Comparison of ENCODE assay signal across 24 cellular contexts in the genomic region with DNA sequence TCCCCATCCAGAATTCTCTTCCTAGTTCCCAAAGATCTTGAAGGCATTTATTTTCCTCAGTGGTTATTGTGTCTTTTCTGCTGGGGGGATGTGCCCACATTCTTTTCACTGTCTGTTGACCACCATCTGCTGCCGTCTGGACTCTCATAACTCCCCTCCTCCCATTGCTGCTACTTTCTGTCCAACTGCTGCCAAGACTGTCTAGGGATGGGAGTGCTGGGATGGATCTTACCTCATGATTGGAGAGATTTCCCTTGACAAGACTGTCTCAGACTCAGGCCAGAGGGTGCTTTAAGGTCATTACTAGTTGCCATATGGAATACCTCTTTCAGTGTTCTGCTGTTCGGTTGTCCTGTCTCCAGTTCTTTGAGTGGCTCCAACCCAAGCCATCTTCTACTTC.
"Had no signal": no experiment of that assay in that cellular context is flagged by ENCODE, and none has a peak within 500 bp of the region (broad histone marks: within the 10 kb centered on the region; RNA-seq: fewer than 3 reads in every experiment).

No MANE protein-coding gene starts in this region.

- H3K27me3 Mint-ChIP-seq: activated naive CD4-positive, alpha-beta T cell treated with anti-CD3 and anti-CD28 coated beads, Interleukin-2, amount 50 U/mL, for 24 hours; activated naive CD8-positive, alpha-beta T cell treated with anti-CD3 and anti-CD28 coated beads, Interleukin-2, amount 50 U/mL, for 24 hours; progenitor cell of endocrine pancreas had no signal

- H3K4me3 Mint-ChIP-seq: activated CD8-positive, alpha-beta memory T cell treated with anti-CD3 and anti-CD28 coated beads, Interleukin-2, amount 10 ng/mL, durations not matched to agents 7 days and 5 days; activated CD8-positive, alpha-beta T cell treated with anti-CD3 and anti-CD28 coated beads, Interleukin-2, amount 10 ng/mL, durations not matched to agents 7 days and 5 days; activated naive CD4-positive, alpha-beta T cell treated with anti-CD3 and anti-CD28 coated beads, Interleukin-2, amount 50 U/mL, for 24 hours; activated naive CD8-positive, alpha-beta T cell treated with anti-CD3 and anti-CD28 coated beads, Interleukin-2, amount 50 U/mL, for 24 hours; natural killer cell treated with Interleukin-12 subunit alpha and Interleukin-12 subunit beta and Interleukin-15 and Interleukin-18, amount 100 ng/mL, for 72 hours; stimulated activated naive B cell treated with anti-CD40 and anti-IgM and Interleukin-4, amounts not matched to agents 10 μg/mL and 1 μg/mL and 100 μg/mL, for 72 hours; WTC11 had no signal

- H3K4me1 ChIP-seq: gastroesophageal sphincter, upper lobe of right lung had no signal

- H3K9me3 ChIP-seq: gastroesophageal sphincter, mucosa of descending colon, stomach, thyroid gland, upper lobe of right lung had no signal

- H3K27me3 ChIP-seq: gastroesophageal sphincter, hepatocyte, stomach, thyroid gland, upper lobe of right lung had no signal

- ATAC-seq: activated CD8-positive, alpha-beta memory T cell treated with anti-CD3 and anti-CD28 coated beads, Interleukin-2, amount 10 ng/mL, durations not matched to agents 7 days and 5 days; activated CD8-positive, alpha-beta T cell treated with anti-CD3 and anti-CD28 coated beads, Interleukin-2, amount 10 ng/mL, durations not matched to agents 7 days and 5 days; activated naive CD8-positive, alpha-beta T cell treated with anti-CD3 and anti-CD28 coated beads, Interleukin-2, amount 50 U/mL, for 24 hours; gastroesophageal sphincter; left ventricle myocardium superior; mucosa of descending colon; sciatic nerve; WTC11 had no signal

- DNase-seq: activated CD8-positive, alpha-beta memory T cell treated with anti-CD3 and anti-CD28 coated beads, Interleukin-2, amount 10 ng/mL, durations not matched to agents 7 days and 5 days; activated CD8-positive, alpha-beta T cell treated with anti-CD3 and anti-CD28 coated beads, Interleukin-2, amount 10 ng/mL, durations not matched to agents 7 days and 5 days; activated naive CD8-positive, alpha-beta T cell treated with anti-CD3 and anti-CD28 coated beads, Interleukin-2, amount 50 U/mL, for 24 hours; activated T-cell treated with anti-CD3 and anti-CD28 coated beads, Interleukin-2, amount 50 U/mL, for 48 hours; amygdala; central memory CD4-positive, alpha-beta T cell; islet precursor cell; left ventricle myocardium superior; mucosa of descending colon; retina; stimulated activated CD4-positive, alpha-beta T cell treated with anti-CD3 and anti-CD28 coated beads, Interleukin-4, amount 100 ng/mL, for 24 hours; stimulated activated naive B cell treated with anti-CD40 and anti-IgM and Interleukin-4, amounts not matched to agents 10 μg/mL and 1 μg/mL and 100 μg/mL, for 72 hours; stomach; T-helper 2 cell; upper lobe of right lung had no signal

- H3K27ac Mint-ChIP-seq: activated CD8-positive, alpha-beta memory T cell treated with anti-CD3 and anti-CD28 coated beads, Interleukin-2, amount 10 ng/mL, durations not matched to agents 7 days and 5 days; activated CD8-positive, alpha-beta T cell treated with anti-CD3 and anti-CD28 coated beads, Interleukin-2, amount 10 ng/mL, durations not matched to agents 7 days and 5 days; activated naive CD4-positive, alpha-beta T cell treated with anti-CD3 and anti-CD28 coated beads, Interleukin-2, amount 50 U/mL, for 24 hours; activated naive CD8-positive, alpha-beta T cell treated with anti-CD3 and anti-CD28 coated beads, Interleukin-2, amount 50 U/mL, for 24 hours; activated T-helper 2 cell treated with anti-CD3 and anti-CD28 coated beads, Interferon-gamma antibody, Interleukin-2, Interleukin-4, amounts not matched to agents 10 μg/mL and 5 μg/mL and 100 μg/mL, durations not matched to agents 14 hours and 24 hours and 36 hours; natural killer cell treated with Interleukin-12 subunit alpha and Interleukin-12 subunit beta and Interleukin-15 and Interleukin-18, amount 100 ng/mL, for 72 hours; progenitor cell of endocrine pancreas; stimulated activated naive B cell treated with anti-CD40 and anti-IgM and Interleukin-4, amounts not matched to agents 10 μg/mL and 1 μg/mL and 100 μg/mL, for 72 hours had no signal

- H3K4me1 Mint-ChIP-seq: activated CD8-positive, alpha-beta memory T cell treated with anti-CD3 and anti-CD28 coated beads, Interleukin-2, amount 10 ng/mL, durations not matched to agents 7 days and 5 days; activated naive CD4-positive, alpha-beta T cell treated with anti-CD3 and anti-CD28 coated beads, Interleukin-2, amount 50 U/mL, for 24 hours; activated naive CD8-positive, alpha-beta T cell treated with anti-CD3 and anti-CD28 coated beads, Interleukin-2, amount 50 U/mL, for 24 hours had no signal

- H3K4me2 ChIP-seq: hepatocyte had no signal

- H3K79me2 ChIP-seq: hepatocyte had no signal

- H3K27ac ChIP-seq: gastroesophageal sphincter, hepatocyte, stomach, thyroid gland, upper lobe of right lung had no signal

- H2AFZ ChIP-seq: hepatocyte had no signal

- H3K9me3 Mint-ChIP-seq: activated naive CD4-positive, alpha-beta T cell treated with anti-CD3 and anti-CD28 coated beads, Interleukin-2, amount 50 U/mL, for 24 hours; activated naive CD8-positive, alpha-beta T cell treated with anti-CD3 and anti-CD28 coated beads, Interleukin-2, amount 50 U/mL, for 24 hours; activated T-helper 2 cell treated with anti-CD3 and anti-CD28 coated beads, Interferon-gamma antibody, Interleukin-2, Interleukin-4, amounts not matched to agents 10 μg/mL and 5 μg/mL and 100 μg/mL, durations not matched to agents 14 hours and 24 hours and 36 hours; natural killer cell treated with Interleukin-12 subunit alpha and Interleukin-12 subunit beta and Interleukin-15 and Interleukin-18, amount 100 ng/mL, for 72 hours; stimulated activated naive B cell treated with anti-CD40 and anti-IgM and Interleukin-4, amounts not matched to agents 10 μg/mL and 1 μg/mL and 100 μg/mL, for 72 hours had no signal

- H3K4me3 ChIP-seq: gastroesophageal sphincter, hepatocyte, mucosa of descending colon, stomach, thyroid gland, upper lobe of right lung had no signal

- H3K36me3 ChIP-seq: gastroesophageal sphincter, stomach, thyroid gland, upper lobe of right lung had no signal

- H3K36me3 Mint-ChIP-seq: activated CD8-positive, alpha-beta memory T cell treated with anti-CD3 and anti-CD28 coated beads, Interleukin-2, amount 10 ng/mL, durations not matched to agents 7 days and 5 days; activated naive CD4-positive, alpha-beta T cell treated with anti-CD3 and anti-CD28 coated beads, Interleukin-2, amount 50 U/mL, for 24 hours; natural killer cell treated with Interleukin-12 subunit alpha and Interleukin-12 subunit beta and Interleukin-15 and Interleukin-18, amount 100 ng/mL, for 72 hours; stimulated activated naive B cell treated with anti-CD40 and anti-IgM and Interleukin-4, amounts not matched to agents 10 μg/mL and 1 μg/mL and 100 μg/mL, for 72 hours; WTC11 had no signal
